In the genomic region with DNA sequence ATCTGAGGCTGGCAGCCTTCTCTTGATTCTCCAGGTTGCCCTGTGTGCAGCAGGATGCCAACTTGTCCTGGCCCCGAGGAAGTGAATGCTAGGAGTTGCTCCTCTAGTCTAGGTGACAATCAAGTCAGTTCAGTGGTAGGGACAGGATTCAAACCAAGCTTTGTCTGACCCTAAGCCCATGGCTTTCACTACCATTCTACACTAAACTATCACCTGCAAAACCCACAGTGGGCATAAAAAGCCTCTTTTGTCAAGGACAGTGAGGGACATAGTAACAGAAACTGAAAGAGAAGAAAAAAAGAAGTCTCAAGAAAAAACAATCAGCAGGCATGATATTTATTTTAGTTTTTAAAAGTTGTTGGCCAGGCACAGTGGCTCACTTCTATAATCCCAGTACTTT, we compare ENCODE assay signal across 16 cellular contexts. TPM values are rescaled to one million over a fixed set of nuclear protein-coding genes. Genes with fewer than 3 reads are reported as not detected.
A peak's percentile ranks its signal among the peaks of the same experiment; 100 is the strongest.
DNase-seq lines count a peak whose midpoint lies in the region; ATAC-seq and TF ChIP-seq lines count a peak whose summit lies in the region.
"Had no signal": no experiment of that assay in that cellular context is flagged by ENCODE, and none has a peak within 500 bp of the region (broad histone marks: within the 10 kb centered on the region; RNA-seq: fewer than 3 reads in every experiment).

No MANE protein-coding gene starts in this region.

- peak; percentile 25 for ATAC-seq in GM18508 (IDR thresholded peaks at IDR 0.05; ENCODE audit: insufficient read depth, unreplicated experiment)
- peak; percentile 35 for ATAC-seq in HG02642 (IDR thresholded peaks at IDR 0.05; ENCODE audit: poor library complexity, unreplicated experiment)
- ATAC-seq in activated B cell treated with CpG ODN at 0.5 μM for 24 hours (ENCODE audit: low read depth), result no peak
- ATAC-seq in heart left ventricle, result no peak

- POLR2A ChIA-PET in activated B cell treated with CpG ODN at 0.5 μM for 24 hours (lab: Charles Lee), result no interaction called here

- H3K4me1 Mint-ChIP-seq in activated B cell treated with CpG ODN at 0.5 μM for 24 hours, result peaks cover 22% of the 10 kb centered on the region

- H3K4me3 ChIP-seq in sigmoid colon (no peak overlapping the region), heart left ventricle (no peak overlapping the region)
- H3K4me3 ChIP-seq: right lobe of liver, vagina had no signal

- no peaks in the 10 kb centered on the region for H3K27me3 Mint-ChIP-seq in activated B cell treated with CpG ODN at 0.5 μM for 24 hours

- H3K4me3 Mint-ChIP-seq in activated B cell treated with CpG ODN at 0.5 μM for 24 hours, result no peak overlapping the region

- no peaks in the 10 kb centered on the region for H3K27me3 ChIP-seq in sigmoid colon
- peaks cover 0 to 13% (median 0%) of the 10 kb centered on the region in 9 donors for H3K27me3 ChIP-seq in heart left ventricle
- H3K27me3 ChIP-seq: right lobe of liver, vagina had no signal

- DNase-seq in activated B cell treated with CpG ODN at 0.5 μM for 24 hours, result no peak
- peak; percentile 32 for DNase-seq in sigmoid colon
- DNase-seq in SIG-M5 (lab: John Stamatoyannopoulos, UW), result no peak
- no peak for DNase-seq in HuH-7.5 (ENCODE audit: low spot score)
- DNase-seq in heart left ventricle, result no peak
- DNase-seq in activated naive CD4-positive, alpha-beta T cell (lab: John Stamatoyannopoulos, UW), result no peak
- DNase-seq: activated CD4-positive, alpha-beta T cell treated with anti-CD3 and anti-CD28 coated beads for 4 hours; activated T-cell treated with anti-CD3 and anti-CD28 coated beads, Interleukin-2, amount 50 U/mL, for 1 hour; central memory CD4-positive, alpha-beta T cell; foreskin melanocyte; immature natural killer cell; stimulated activated naive CD4-positive, alpha-beta T cell treated with Interleukin-2 at 50 U/mL for 16 hours had no signal

- no peaks in the 10 kb centered on the region for H3K9me3 Mint-ChIP-seq in activated B cell treated with CpG ODN at 0.5 μM for 24 hours
- H3K9me3 Mint-ChIP-seq: immature natural killer cell had no signal

- peak overlapping the region; percentile 10 for H3K27ac Mint-ChIP-seq in activated B cell treated with CpG ODN at 0.5 μM for 24 hours

- H3K36me3 ChIP-seq in sigmoid colon (no peaks in the 10 kb centered on the region), heart left ventricle (no peaks in the 10 kb centered on the region)
- H3K36me3 ChIP-seq: right lobe of liver, vagina had no signal

- peak overlapping the region; percentile 52 to 64 (median 56) for H3K27ac ChIP-seq in sigmoid colon
- peak overlapping the region in 2 of 12 donors; percentile 51 to 58 for H3K27ac ChIP-seq in heart left ventricle
- H3K27ac ChIP-seq: right lobe of liver, vagina had no signal

- H3K36me3 Mint-ChIP-seq in activated B cell treated with CpG ODN at 0.5 μM for 24 hours (ENCODE audit: low read depth), result no peaks in the 10 kb centered on the region
- H3K36me3 Mint-ChIP-seq: immature natural killer cell had no signal

- CTCF ChIA-PET in activated B cell treated with CpG ODN at 0.5 μM for 24 hours (lab: Charles Lee), result no interaction called here

- TF ChIP-seq EP300 in sigmoid colon (IDR thresholded peaks at IDR 0.05), result no peak

- WGBS in sigmoid colon, 2 donors, result 22 to 52% methylated on average over 1 of the region's 1 CpG
- 56 to 100% (median 76%) methylated on average over 1 of the region's 1 CpG for WGBS in heart left ventricle, 4 donors

- H3K4me1 ChIP-seq in sigmoid colon (peaks cover 0 to 84% (median 75%) of the 10 kb centered on the region in 4 donors), heart left ventricle (peaks cover 0 to 21% (median 0%) of the 10 kb centered on the region in 12 donors)

- H3K9me3 ChIP-seq in sigmoid colon, result no peaks in the 10 kb centered on the region
- no peaks in the 10 kb centered on the region for H3K9me3 ChIP-seq in heart left ventricle
- H3K9me3 ChIP-seq: right lobe of liver, vagina had no signal

- intact Hi-C loops in activated B cell treated with CpG ODN at 0.5 μM for 24 hours (cut with micrococcal nuclease) (loop anchor here (5.0 kb wide), 1 partner anchor 62 kb away; no protein-coding TSS in a partner anchor), sigmoid colon (cut with DNase I) (no loop called here), heart left ventricle (cut with DNase I) (no loop called here)

- TF ChIP-seq CTCF in activated B cell treated with CpG ODN at 0.5 μM for 24 hours (IDR thresholded peaks at IDR 0.05) (no peak), sigmoid colon (IDR thresholded peaks at IDR 0.05) (no peak), heart left ventricle (IDR thresholded peaks at IDR 0.05) (no peak)

- TF ChIP-seq POLR2A in sigmoid colon (IDR thresholded peaks at IDR 0.05) (no peak), heart left ventricle (IDR thresholded peaks at IDR 0.05) (no peak)

RNA-seq across cellular contexts. Expression of a gene that starts 33.5 kb away (rescaled TPM):
- total RNA-seq in activated B cell treated with CpG ODN at 0.5 μM for 24 hours (3.3 and 3.7 TPM in 2 replicates), sigmoid colon (100 to 1,000 TPM; 256 to 427 (median 312) TPM), heart left ventricle (1 to 10 TPM in 7 of 9 donors, under 1 TPM in 2; 0.63 to 8.7 (median 2.3) TPM)
- polyA plus RNA-seq in sigmoid colon (10 to 100 TPM; 15.3 to 25.3 (median 16.8) TPM), heart left ventricle (under 1 TPM; 0.39 to 0.53 TPM)
- polyA plus RNA-seq: immature natural killer cell had no signal

Comparison
In these comparisons a context has a peak if more than half of its experiments do, and no peak if none do; other contexts are left out.
1. ATAC-seq: peak in GM18508 (single experiment) and HG02642 (single experiment); none in activated B cell treated with CpG ODN at 0.5 μM for 24 hours (single experiment) and heart left ventricle (0 of 4).
2. RNA of a gene that starts 33.5 kb away (total RNA-seq): 256 to 427 TPM in sigmoid colon; 3.3 to 3.7 TPM in activated B cell treated with CpG ODN at 0.5 μM for 24 hours and 0.63 to 8.7 TPM in heart left ventricle; every median in the first group is over 10 times any median in the second.